Comparison of ENCODE assay signal across 18 cellular contexts in the genomic region with DNA sequence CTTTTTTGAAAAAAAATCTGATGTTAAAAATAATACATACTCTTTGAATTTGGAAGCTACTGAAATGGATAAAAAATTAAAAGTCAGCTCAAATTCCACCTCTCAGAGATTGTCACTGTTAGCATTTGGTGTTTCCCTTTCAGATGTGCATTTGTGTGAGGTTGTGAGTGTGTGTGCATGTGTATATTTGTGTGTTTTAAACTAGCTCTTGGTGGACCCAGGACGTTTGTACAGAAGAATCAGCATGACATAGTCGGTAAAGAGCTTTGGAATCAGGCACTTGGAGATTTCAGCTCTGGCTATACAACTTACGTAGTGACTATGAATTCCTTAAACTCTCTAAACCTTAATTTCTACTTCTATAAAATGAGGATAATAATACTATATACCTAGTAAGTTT. TPM values are rescaled to one million over a fixed set of nuclear protein-coding genes. Genes with fewer than 3 reads are reported as not detected.
DNase-seq lines count a peak whose midpoint lies in the region; ATAC-seq and TF ChIP-seq lines count a peak whose summit lies in the region.
"Had no signal": no experiment of that assay in that cellular context is flagged by ENCODE, and none has a peak within 500 bp of the region (broad histone marks: within the 10 kb centered on the region; RNA-seq: fewer than 3 reads in every experiment).

No MANE protein-coding gene starts in this region.

- H3K4me1 Mint-ChIP-seq in GM23338 = peaks cover 78% of the 10 kb centered on the region
- peaks cover 7% of the 10 kb centered on the region for H3K4me1 Mint-ChIP-seq in activated CD8-positive, alpha-beta T cell treated with anti-CD3 and anti-CD28 coated beads for 36 hours (ENCODE audit: low read depth)

- 0 out of 2 replicates have a peak overlapping the region, but pooled peaks have one; percentile 29 for H3K27ac Mint-ChIP-seq in GM23338
- H3K27ac Mint-ChIP-seq in activated CD8-positive, alpha-beta T cell treated with anti-CD3 and anti-CD28 coated beads for 36 hours = no peak overlapping the region
- H3K27ac Mint-ChIP-seq: CD14-positive monocyte, T-cell had no signal

- no peak for ATAC-seq in GM23338
- no peak for ATAC-seq in PC-3
- no peak for ATAC-seq in activated CD8-positive, alpha-beta T cell treated with anti-CD3 and anti-CD28 coated beads for 36 hours
- no peak for ATAC-seq in HG03342 (IDR thresholded peaks at IDR 0.05; ENCODE audit: unreplicated experiment)
- no peak for ATAC-seq in GM18858 (IDR thresholded peaks at IDR 0.05; ENCODE audit: unreplicated experiment)
- ATAC-seq: HCT116, T-cell had no signal

- no peak overlapping the region for H3K4me3 Mint-ChIP-seq in GM23338
- H3K4me3 Mint-ChIP-seq in activated CD8-positive, alpha-beta T cell treated with anti-CD3 and anti-CD28 coated beads for 36 hours = no peak overlapping the region
- H3K4me3 Mint-ChIP-seq: CD14-positive monocyte, T-cell had no signal

- H3K79me2 ChIP-seq in GM23338 (replicated peaks; ENCODE audit: insufficient read depth) (peaks cover 100% of the 10 kb centered on the region), PC-3 (ENCODE audit: low read length) (peaks cover 100% of the 10 kb centered on the region), smooth muscle cell (ENCODE audit: low read depth) (peaks cover 100% of the 10 kb centered on the region)

- peak overlapping the region; percentile 28; the same call in 1 of the 2 replicates for H3K4me2 ChIP-seq in GM23338
- peak overlapping the region; percentile 20; the same call in 1 of the 2 replicates for H3K4me2 ChIP-seq in PC-3 (ENCODE audit: low read length)
- peak overlapping the region; percentile 52 for H3K4me2 ChIP-seq in smooth muscle cell

- no peak overlapping the region for H3K4me3 ChIP-seq in GM23338
- no peak overlapping the region for H3K4me3 ChIP-seq in PC-3 (ENCODE audit: low read length)
- H3K4me3 ChIP-seq in smooth muscle cell = no peak overlapping the region

- CTCF ChIA-PET in PC-3 (lab: Charles Lee) = no interaction called here
- CTCF ChIA-PET in activated CD8-positive, alpha-beta T cell treated with anti-CD3 and anti-CD28 coated beads for 36 hours (lab: Charles Lee) = interaction anchor here (1.1 kb wide), 1 partner anchor 9 kb away, joined by 4 read pairs; no protein-coding TSS in a partner anchor

- H3K9me3 Mint-ChIP-seq in GM23338 = no peaks in the 10 kb centered on the region
- no peaks in the 10 kb centered on the region for H3K9me3 Mint-ChIP-seq in activated CD8-positive, alpha-beta T cell treated with anti-CD3 and anti-CD28 coated beads for 36 hours
- H3K9me3 Mint-ChIP-seq: CD14-positive monocyte, T-cell had no signal

- H3K9me3 ChIP-seq in PC-3 (ENCODE audit: low read length) (no peaks in the 10 kb centered on the region), smooth muscle cell (replicated peaks; ENCODE audit: low read depth) (no peaks in the 10 kb centered on the region)
- H3K9me3 ChIP-seq: SK-N-SH had no signal

- BruUV-seq in PC-3 (replicated peaks; lab: Mats Ljungman, UMichigan) = no TSS peak

- H3K27me3 Mint-ChIP-seq in GM23338 (ENCODE audit: insufficient read depth, low read depth, poor library complexity) = no peaks in the 10 kb centered on the region
- no peaks in the 10 kb centered on the region for H3K27me3 Mint-ChIP-seq in activated CD8-positive, alpha-beta T cell treated with anti-CD3 and anti-CD28 coated beads for 36 hours
- H3K27me3 Mint-ChIP-seq: T-cell had no signal

- H2AFZ ChIP-seq in GM23338 (no peak overlapping the region), PC-3 (ENCODE audit: low read length) (no peak overlapping the region), smooth muscle cell (ENCODE audit: low read depth) (no peak overlapping the region)

- POLR2A ChIA-PET in PC-3 (lab: Charles Lee; ENCODE audit: unreplicated experiment) = no interaction called here
- POLR2A ChIA-PET in activated CD8-positive, alpha-beta T cell treated with anti-CD3 and anti-CD28 coated beads for 36 hours (lab: Charles Lee) = no interaction called here

- DNase-seq in GM23338 (ENCODE audit: low spot score) = no peak
- no peak for DNase-seq in PC-3
- DNase-seq in epithelial cell of prostate (ENCODE audit: low read depth, low spot score) = no peak
- DNase-seq in smooth muscle cell (lab: John Stamatoyannopoulos, UW; ENCODE audit: unreplicated experiment) = no peak
- DNase-seq in activated CD8-positive, alpha-beta T cell treated with anti-CD3 and anti-CD28 coated beads for 36 hours = no peak
- DNase-seq: DND-41, KG1, MV-4-11, NCI-H2227 treated with DMSO at 0.1 percent for 48 hours, NCI-H524, SHP77 treated with DMSO at 0.1 percent for 48 hours, SK-N-SH, T-cell had no signal

- no peak for TF ChIP-seq CTCF in GM23338 (conservative IDR thresholded peaks at IDR 0.05; ENCODE audit: low read depth in 2 of 2)
- TF ChIP-seq CTCF in PC-3 (conservative IDR thresholded peaks at IDR 0.05; ENCODE audit: low read depth, low read length) = no peak
- no peak for TF ChIP-seq CTCF in smooth muscle cell (IDR thresholded peaks at IDR 0.05; ENCODE audit: borderline replicate concordance, insufficient read depth, poor library complexity, severe bottlenecking)
- no peak for TF ChIP-seq CTCF in activated CD8-positive, alpha-beta T cell treated with anti-CD3 and anti-CD28 coated beads for 36 hours (IDR thresholded peaks at IDR 0.05)

- H3K4me1 ChIP-seq in GM23338 (ENCODE audit: insufficient read depth) (peaks cover 88% of the 10 kb centered on the region), PC-3 (ENCODE audit: insufficient read depth, low read length) (peaks cover 49% of the 10 kb centered on the region), smooth muscle cell (ENCODE audit: low read depth) (peaks cover 68% of the 10 kb centered on the region)

- H3K9ac ChIP-seq in PC-3 (ENCODE audit: low read length) = no peak overlapping the region
- H3K9ac ChIP-seq in smooth muscle cell (ENCODE audit: low read depth) = peak overlapping the region; percentile 44
- H3K9ac ChIP-seq: SK-N-SH had no signal

- H3F3A ChIP-seq in GM23338 (replicated peaks; ENCODE audit: low read depth) (no peaks in the 10 kb centered on the region), PC-3 (ENCODE audit: low read length, unreplicated experiment) (peaks cover 10% of the 10 kb centered on the region), smooth muscle cell (ENCODE audit: low read depth) (peaks cover 15% of the 10 kb centered on the region)

- no peak overlapping the region for H3K27ac ChIP-seq in GM23338 (ENCODE audit: low read depth)
- H3K27ac ChIP-seq in PC-3 (ENCODE audit: low read length) = no peak overlapping the region
- H3K27ac ChIP-seq in epithelial cell of prostate = peak overlapping the region; percentile 81
- peak overlapping the region; percentile 87 for H3K27ac ChIP-seq in smooth muscle cell (ENCODE audit: low read depth)

- H3K9me2 ChIP-seq in GM23338 (ENCODE audit: insufficient read depth) = no peaks in the 10 kb centered on the region
- no peaks in the 10 kb centered on the region for H3K9me2 ChIP-seq in PC-3 (replicated peaks; ENCODE audit: low read length)
- H3K9me2 ChIP-seq: SK-N-SH had no signal

- H4K20me1 ChIP-seq in GM23338 (replicated peaks; ENCODE audit: insufficient read depth) = no peaks in the 10 kb centered on the region; the same call in 1 of the 2 replicates
- peaks cover 23% of the 10 kb centered on the region for H4K20me1 ChIP-seq in PC-3 (ENCODE audit: low read length)
- H4K20me1 ChIP-seq in smooth muscle cell (ENCODE audit: low read depth) = peaks cover 100% of the 10 kb centered on the region

- H3K36me3 Mint-ChIP-seq in GM23338 (ENCODE audit: low read depth) = peaks cover 14% of the 10 kb centered on the region; the same call in 2 of the 3 replicates
- no peaks in the 10 kb centered on the region for H3K36me3 Mint-ChIP-seq in activated CD8-positive, alpha-beta T cell treated with anti-CD3 and anti-CD28 coated beads for 36 hours (ENCODE audit: low read depth)
- H3K36me3 Mint-ChIP-seq: CD14-positive monocyte, T-cell had no signal

- intact Hi-C loops in PC-3 (cut with micrococcal nuclease) = loop anchor here (2.0 kb wide), 1 partner anchor 14 kb away; a partner anchor contains a TSS
- intact Hi-C loops in activated CD8-positive, alpha-beta T cell treated with anti-CD3 and anti-CD28 coated beads for 36 hours (cut with micrococcal nuclease) = no loop called here

- 83% methylated on average over 3 of the region's 3 CpGs for WGBS in smooth muscle cell (ENCODE audit: low lambda C conversion rate)

- no peaks in the 10 kb centered on the region for H3K36me3 ChIP-seq in GM23338 (ENCODE audit: insufficient read depth)
- H3K36me3 ChIP-seq in PC-3 (ENCODE audit: low read depth, low read length) = 0 out of 2 replicates have a peak, but pooled peaks cover 5% of the 10 kb centered on the region
- no peaks in the 10 kb centered on the region for H3K36me3 ChIP-seq in smooth muscle cell (ENCODE audit: low read depth)

- no peaks in the 10 kb centered on the region for H3K27me3 ChIP-seq in GM23338 (ENCODE audit: insufficient read depth)
- H3K27me3 ChIP-seq in PC-3 (ENCODE audit: low read length) = no peaks in the 10 kb centered on the region
- no peaks in the 10 kb centered on the region for H3K27me3 ChIP-seq in smooth muscle cell (ENCODE audit: low read depth)

TF ChIP-seq in GM23338, 12 proteins besides CTCF, POLR2A, EP300 and RAD21 (continues in another document):
- no peak for TF ChIP-seq ZNF331 (CRISPR knock-in tag; IDR thresholded peaks at IDR 0.05; ENCODE audit: low read depth)
- no peak for TF ChIP-seq EZH2phosphoT487 (IDR thresholded peaks at IDR 0.05; ENCODE audit: unreplicated experiment)
- no peak for TF ChIP-seq POLR2AphosphoS5 (IDR thresholded peaks at IDR 0.05; ENCODE audit: low read depth)

RNA-seq across cellular contexts. Expression of a gene that starts 14.5 kb away (rescaled TPM):
- 118 and 146 TPM in 2 replicates for total RNA-seq in GM23338 (2014; rRNA removed; shearing (Covaris generic))
- polyA plus RNA-seq in GM23338 (2016; fragmentation: Nextera tagmentation; extraction: Ambion mirVana) = 154 and 263 TPM in 2 replicates
- 144 and 174 TPM in 2 replicates for total RNA-seq in PC-3 (2014; rRNA removed)
- total RNA-seq in smooth muscle cell = 314 and 356 TPM in 2 replicates
- polyA plus RNA-seq in smooth muscle cell = 394 and 432 TPM in 2 replicates
- total RNA-seq in activated CD8-positive, alpha-beta T cell treated with anti-CD3 and anti-CD28 coated beads for 36 hours = 1 to 10 TPM; 5.7 to 9.0 TPM
- total RNA-seq: G401 had no signal

Comparison
In these comparisons a context has a peak if more than half of its experiments do, and no peak if none do; other contexts are left out.
1. H3K27ac ChIP-seq: peak in epithelial cell of prostate (single experiment) and smooth muscle cell (single experiment); none in GM23338 (single experiment) and PC-3 (single experiment).
2. RNA of a gene that starts 14.5 kb away (total RNA-seq): 314 to 356 TPM in smooth muscle cell, 144 to 174 TPM in PC-3 and 118 to 146 TPM in GM23338; 5.7 to 9.0 TPM in activated CD8-positive, alpha-beta T cell treated with anti-CD3 and anti-CD28 coated beads for 36 hours; every median in the first group is over 10 times any median in the second.
3. Peak in every context shown above with its lines, with median percentiles within 50 percentile points of each other: H3K4me2 ChIP-seq.